In genomic region chr17:58965221-58965620, GRCh38 we compare ENCODE assay signal across 17 cellular contexts.
"Had no signal": no experiment of that assay in that cellular context is flagged by ENCODE, and none has a peak within 500 bp of the region (broad histone marks: within the 10 kb centered on the region; RNA-seq: fewer than 3 reads in every experiment).

No MANE protein-coding gene starts in this region.

- H3K9me3 Mint-ChIP-seq: activated naive CD4-positive, alpha-beta T cell treated with anti-CD3 and anti-CD28 coated beads, Interleukin-2, amount 10 ng/mL, durations not matched to agents 7 days and 5 days; activated T-helper 17 cell treated with anti-CD3 and anti-CD28 coated beads, Interleukin-2, amount 50 U/mL, for 72 hours; natural killer cell treated with Interleukin-12 subunit alpha and Interleukin-12 subunit beta and Interleukin-15 and Interleukin-18, amount 100 ng/mL, for 72 hours had no signal

- H3K4me3 Mint-ChIP-seq: activated naive CD4-positive, alpha-beta T cell treated with anti-CD3 and anti-CD28 coated beads, Interleukin-2, amount 10 ng/mL, durations not matched to agents 7 days and 5 days; activated T-helper 17 cell treated with anti-CD3 and anti-CD28 coated beads, Interleukin-2, amount 50 U/mL, for 72 hours; natural killer cell treated with Interleukin-12 subunit alpha and Interleukin-12 subunit beta and Interleukin-15 and Interleukin-18, amount 100 ng/mL, for 72 hours; type B pancreatic cell had no signal

- DNase-seq: activated CD4-positive, alpha-beta T cell treated with anti-CD3 and anti-CD28 coated beads for 1 hour; activated CD4-positive, alpha-beta T cell treated with anti-CD3 and anti-CD28 coated beads, Interleukin-2, amount 50 U/mL, for 4 hours; activated naive CD4-positive, alpha-beta T cell treated with anti-CD3 and anti-CD28 coated beads, Interleukin-2, amount 10 ng/mL, durations not matched to agents 7 days and 5 days; activated T-cell treated with anti-CD3 and anti-CD28 coated beads for 4 hours; left lung; mesendoderm; nucleus accumbens; stimulated activated CD4-positive, alpha-beta T cell treated with anti-CD3 and anti-CD28 coated beads, Interleukin-15, amount 100 ng/mL, for 24 hours; stimulated activated CD4-positive, alpha-beta T cell treated with anti-CD3 and anti-CD28 coated beads, Interleukin-4, amount 100 ng/mL, for 24 hours; stimulated activated naive CD4-positive, alpha-beta T cell treated with Interleukin-2 at 50 U/mL for 16 hours; substantia nigra had no signal

- H3K4me3 ChIP-seq: gastroesophageal sphincter, left lung had no signal

- FAIRE-seq: colon, islet of Langerhans had no signal

- ATAC-seq: activated T-helper 17 cell treated with anti-CD3 and anti-CD28 coated beads, Interleukin-2, amount 50 U/mL, for 72 hours; gastroesophageal sphincter; left lung; natural killer cell treated with Interleukin-12 subunit alpha and Interleukin-12 subunit beta and Interleukin-15 and Interleukin-18, amount 100 ng/mL, for 72 hours had no signal

- H3K27me3 Mint-ChIP-seq: activated naive CD4-positive, alpha-beta T cell treated with anti-CD3 and anti-CD28 coated beads, Interleukin-2, amount 10 ng/mL, durations not matched to agents 7 days and 5 days; activated T-helper 17 cell treated with anti-CD3 and anti-CD28 coated beads, Interleukin-2, amount 50 U/mL, for 72 hours; type B pancreatic cell had no signal

- H3K9me3 ChIP-seq: gastroesophageal sphincter, left lung had no signal

- H3K27me3 ChIP-seq: gastroesophageal sphincter, left lung had no signal

- H3K4me1 ChIP-seq: gastroesophageal sphincter had no signal

- H3K36me3 ChIP-seq: gastroesophageal sphincter, left lung had no signal

- H3K27ac Mint-ChIP-seq: activated naive CD4-positive, alpha-beta T cell treated with anti-CD3 and anti-CD28 coated beads, Interleukin-2, amount 10 ng/mL, durations not matched to agents 7 days and 5 days; activated T-helper 17 cell treated with anti-CD3 and anti-CD28 coated beads, Interleukin-2, amount 50 U/mL, for 72 hours; natural killer cell treated with Interleukin-12 subunit alpha and Interleukin-12 subunit beta and Interleukin-15 and Interleukin-18, amount 100 ng/mL, for 72 hours; type B pancreatic cell had no signal

- H3K4me1 Mint-ChIP-seq: activated T-helper 17 cell treated with anti-CD3 and anti-CD28 coated beads, Interleukin-2, amount 50 U/mL, for 72 hours had no signal

- H3K36me3 Mint-ChIP-seq: activated naive CD4-positive, alpha-beta T cell treated with anti-CD3 and anti-CD28 coated beads, Interleukin-2, amount 10 ng/mL, durations not matched to agents 7 days and 5 days; natural killer cell treated with Interleukin-12 subunit alpha and Interleukin-12 subunit beta and Interleukin-15 and Interleukin-18, amount 100 ng/mL, for 72 hours; type B pancreatic cell had no signal

- H3K27ac ChIP-seq: gastroesophageal sphincter, left lung had no signal
